1 cellular context compared by ENCODE assay signal in genomic region chr7:30977896-30978564, GRCh38.
TF ChIP-seq lines count a peak whose summit lies in the region.

No MANE protein-coding gene starts in this region.

TF ChIP-seq in HepG2, 621 proteins besides CTCF, POLR2A, EP300 and RAD21 (continued from another document):
- TF ChIP-seq, protein P1, sequence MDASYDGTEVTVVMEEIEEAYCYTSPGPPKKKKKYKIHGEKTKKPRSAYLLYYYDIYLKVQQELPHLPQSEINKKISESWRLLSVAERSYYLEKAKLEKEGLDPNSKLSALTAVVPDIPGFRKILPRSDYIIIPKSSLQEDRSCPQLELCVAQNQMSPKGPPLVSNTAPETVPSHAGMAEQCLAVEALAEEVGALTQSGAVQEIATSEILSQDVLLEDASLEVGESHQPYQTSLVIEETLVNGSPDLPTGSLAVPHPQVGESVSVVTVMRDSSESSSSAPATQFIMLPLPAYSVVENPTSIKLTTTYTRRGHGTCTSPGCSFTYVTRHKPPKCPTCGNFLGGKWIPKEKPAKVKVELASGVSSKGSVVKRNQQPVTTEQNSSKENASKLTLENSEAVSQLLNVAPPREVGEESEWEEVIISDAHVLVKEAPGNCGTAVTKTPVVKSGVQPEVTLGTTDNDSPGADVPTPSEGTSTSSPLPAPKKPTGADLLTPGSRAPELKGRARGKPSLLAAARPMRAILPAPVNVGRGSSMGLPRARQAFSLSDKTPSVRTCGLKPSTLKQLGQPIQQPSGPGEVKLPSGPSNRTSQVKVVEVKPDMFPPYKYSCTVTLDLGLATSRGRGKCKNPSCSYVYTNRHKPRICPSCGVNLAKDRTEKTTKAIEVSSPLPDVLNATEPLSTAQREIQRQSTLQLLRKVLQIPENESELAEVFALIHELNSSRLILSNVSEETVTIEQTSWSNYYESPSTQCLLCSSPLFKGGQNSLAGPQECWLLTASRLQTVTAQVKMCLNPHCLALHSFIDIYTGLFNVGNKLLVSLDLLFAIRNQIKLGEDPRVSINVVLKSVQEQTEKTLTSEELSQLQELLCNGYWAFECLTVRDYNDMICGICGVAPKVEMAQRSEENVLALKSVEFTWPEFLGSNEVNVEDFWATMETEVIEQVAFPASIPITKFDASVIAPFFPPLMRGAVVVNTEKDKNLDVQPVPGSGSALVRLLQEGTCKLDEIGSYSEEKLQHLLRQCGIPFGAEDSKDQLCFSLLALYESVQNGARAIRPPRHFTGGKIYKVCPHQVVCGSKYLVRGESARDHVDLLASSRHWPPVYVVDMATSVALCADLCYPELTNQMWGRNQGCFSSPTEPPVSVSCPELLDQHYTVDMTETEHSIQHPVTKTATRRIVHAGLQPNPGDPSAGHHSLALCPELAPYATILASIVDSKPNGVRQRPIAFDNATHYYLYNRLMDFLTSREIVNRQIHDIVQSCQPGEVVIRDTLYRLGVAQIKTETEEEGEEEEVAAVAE (CRISPR knock-in tag; IDR thresholded peaks at IDR 0.05; ENCODE audit: borderline replicate concordance) = no peak
- TF ChIP-seq ZNF24 (IDR thresholded peaks at IDR 0.05) = no peak
- TF ChIP-seq ZNF772 (CRISPR knock-in tag; IDR thresholded peaks at IDR 0.05) = no peak
- TF ChIP-seq MBD4 (IDR thresholded peaks at IDR 0.05; ENCODE audit: borderline replicate concordance, low read length) = no peak
- peak; percentile 31; the same call in 1 of the 2 replicates for TF ChIP-seq SMC3 (IDR thresholded peaks at IDR 0.05; ENCODE audit: low read length)
